9 cellular contexts compared by ENCODE assay signal in genomic region chr17:8294361-8294760, GRCh38. TPM values are rescaled to one million over a fixed set of nuclear protein-coding genes. Genes with fewer than 3 reads are reported as not detected.
A peak's percentile ranks its signal among the peaks of the same experiment; 100 is the strongest.
DNase-seq lines count a peak whose midpoint lies in the region; ATAC-seq and FAIRE-seq lines count a peak whose summit lies in the region.
"Had no signal": no experiment of that assay in that cellular context is flagged by ENCODE, and none has a peak within 500 bp of the region (broad histone marks: within the 10 kb centered on the region; RNA-seq: fewer than 3 reads in every experiment).

No MANE protein-coding gene starts in this region.

- H3K4me3 ChIP-seq in right cardiac atrium (ENCODE audit: low read length): no peak overlapping the region
- peak overlapping the region; percentile 84 for H3K4me3 ChIP-seq in mucosa of stomach (ENCODE audit: low read length)

- peaks cover 5% of the 10 kb centered on the region for H3K36me3 Mint-ChIP-seq in activated naive CD8-positive, alpha-beta T cell treated with anti-CD3 and anti-CD28 coated beads for 36 hours

- peak overlapping the region; percentile 83 for H3K27ac Mint-ChIP-seq in activated naive CD8-positive, alpha-beta T cell treated with anti-CD3 and anti-CD28 coated beads for 36 hours

- H3K27ac ChIP-seq in right cardiac atrium (ENCODE audit: low read length): peak overlapping the region; percentile 95

- DNase-seq in right cardiac atrium (peak in 1 of 3 donors; percentile 53), left cardiac atrium (no peak), urothelium cell line (ENCODE audit: low spot score) (no peak), SW 1271 (lab: John Stamatoyannopoulos, UW) (no peak), iPS-NIHi11 (ENCODE audit: low spot score) (no peak)
- DNase-seq in activated naive CD8-positive, alpha-beta T cell treated with anti-CD3 and anti-CD28 coated beads for 36 hours: no peak
- DNase-seq: COR-L47 had no signal

- FAIRE-seq in urothelium cell line (lab: Jason Lieb, UNC): no peak

- H3K4me1 Mint-ChIP-seq in activated naive CD8-positive, alpha-beta T cell treated with anti-CD3 and anti-CD28 coated beads for 36 hours: peaks cover 21% of the 10 kb centered on the region

- peak overlapping the region; percentile 85 for H3K9ac ChIP-seq in mucosa of stomach (ENCODE audit: low read length)

- H3K9me3 Mint-ChIP-seq in activated naive CD8-positive, alpha-beta T cell treated with anti-CD3 and anti-CD28 coated beads for 36 hours: no peaks in the 10 kb centered on the region

- H3K27me3 Mint-ChIP-seq in activated naive CD8-positive, alpha-beta T cell treated with anti-CD3 and anti-CD28 coated beads for 36 hours: no peaks in the 10 kb centered on the region

- H3K27me3 ChIP-seq in right cardiac atrium (ENCODE audit: control insufficient read depth, insufficient read depth): no peaks in the 10 kb centered on the region
- no peaks in the 10 kb centered on the region for H3K27me3 ChIP-seq in mucosa of stomach (ENCODE audit: control insufficient read depth, insufficient read depth, low read length)

- no peak for ATAC-seq in right cardiac atrium
- ATAC-seq in left cardiac atrium: no peak
- ATAC-seq in GM19328 (IDR thresholded peaks at IDR 0.05; ENCODE audit: unreplicated experiment): no peak

- H3K4me3 Mint-ChIP-seq in activated naive CD8-positive, alpha-beta T cell treated with anti-CD3 and anti-CD28 coated beads for 36 hours: peak overlapping the region; percentile 83

- intact Hi-C loops in right cardiac atrium (cut with DNase I): no loop called here
- intact Hi-C loops in left cardiac atrium (cut with DNase I): loop anchor here in 1 of 2 donors (2.0 kb wide), 2 partner anchors 48 to 72 kb away; no protein-coding TSS in a partner anchor

- H3K9me3 ChIP-seq in right cardiac atrium (ENCODE audit: control insufficient read depth, low read length): no peaks in the 10 kb centered on the region
- no peaks in the 10 kb centered on the region for H3K9me3 ChIP-seq in mucosa of stomach (ENCODE audit: control insufficient read depth, low read length)

- 90% methylated on average over 9 of the region's 9 CpGs for WGBS in right cardiac atrium

- H3K4me1 ChIP-seq in right cardiac atrium (ENCODE audit: control insufficient read depth, insufficient read depth, low read length) (peaks cover 7% of the 10 kb centered on the region), mucosa of stomach (ENCODE audit: control insufficient read depth, insufficient read depth, low read length) (peaks cover 11% of the 10 kb centered on the region)

- H3K36me3 ChIP-seq in mucosa of stomach (ENCODE audit: control insufficient read depth, insufficient read depth, low read length): no peaks in the 10 kb centered on the region

RNA-seq across cellular contexts. Expression of gene SLC25A35, which starts 0.8 kb away (rescaled TPM):
- total RNA-seq in right cardiac atrium (1 to 10 TPM; 2.0 to 4.7 (median 3.0) TPM), left cardiac atrium (1 to 10 TPM; 2.2 to 2.8 TPM)
- 5.2 TPM for polyA plus RNA-seq in right cardiac atrium
- total RNA-seq in activated naive CD8-positive, alpha-beta T cell treated with anti-CD3 and anti-CD28 coated beads for 36 hours: 1 to 10 TPM; 1.4 to 2.1 TPM

RNA-seq across cellular contexts. Expression of gene RANGRF, which starts 5.9 kb away (rescaled TPM):
- 10 to 100 TPM; 27.2 to 33.0 (median 30.0) TPM for total RNA-seq in right cardiac atrium
- 45.5 TPM for polyA plus RNA-seq in right cardiac atrium
- 10 to 100 TPM; 23.3 to 25.7 TPM for total RNA-seq in left cardiac atrium
- total RNA-seq in activated naive CD8-positive, alpha-beta T cell treated with anti-CD3 and anti-CD28 coated beads for 36 hours: 10 to 100 TPM; 55.1 to 55.3 TPM

RNA-seq across cellular contexts. Expression of gene ARHGEF15, which starts 15.7 kb away (rescaled TPM):
- total RNA-seq in right cardiac atrium: 10 to 100 TPM; 10.1 to 18.2 (median 13.4) TPM
- 13.1 TPM for polyA plus RNA-seq in right cardiac atrium
- 10 to 100 TPM; 14.3 to 27.4 TPM for total RNA-seq in left cardiac atrium
- not detected for total RNA-seq in activated naive CD8-positive, alpha-beta T cell treated with anti-CD3 and anti-CD28 coated beads for 36 hours

RNA-seq across cellular contexts. Expression of gene PFAS, which starts 45.3 kb away (rescaled TPM):
- total RNA-seq in right cardiac atrium: 10 to 100 TPM; 12.4 to 19.7 (median 15.7) TPM
- polyA plus RNA-seq in right cardiac atrium: 7.5 TPM
- total RNA-seq in left cardiac atrium: 10 to 100 TPM; 13.5 to 24.1 TPM
- 100 to 1,000 TPM; 187 to 192 TPM for total RNA-seq in activated naive CD8-positive, alpha-beta T cell treated with anti-CD3 and anti-CD28 coated beads for 36 hours

RNA-seq across cellular contexts. Expression of gene ODF4, which starts 45.3 kb away (rescaled TPM):
- total RNA-seq in right cardiac atrium: not detected
- polyA plus RNA-seq in right cardiac atrium: not detected
- not detected for total RNA-seq in left cardiac atrium
- total RNA-seq in activated naive CD8-positive, alpha-beta T cell treated with anti-CD3 and anti-CD28 coated beads for 36 hours: not detected

Comparison
In these comparisons a context has a peak if more than half of its experiments do, and no peak if none do; other contexts are left out.
1. RNA of gene ARHGEF15, which starts 15.7 kb away (total RNA-seq): 14.3 to 27.4 TPM in left cardiac atrium and 10.1 to 18.2 TPM in right cardiac atrium; not detected in activated naive CD8-positive, alpha-beta T cell treated with anti-CD3 and anti-CD28 coated beads for 36 hours; every median in the first group is over 10 times any median in the second.